Comparison of ENCODE assay signal across 9 cellular contexts in the genomic region with DNA sequence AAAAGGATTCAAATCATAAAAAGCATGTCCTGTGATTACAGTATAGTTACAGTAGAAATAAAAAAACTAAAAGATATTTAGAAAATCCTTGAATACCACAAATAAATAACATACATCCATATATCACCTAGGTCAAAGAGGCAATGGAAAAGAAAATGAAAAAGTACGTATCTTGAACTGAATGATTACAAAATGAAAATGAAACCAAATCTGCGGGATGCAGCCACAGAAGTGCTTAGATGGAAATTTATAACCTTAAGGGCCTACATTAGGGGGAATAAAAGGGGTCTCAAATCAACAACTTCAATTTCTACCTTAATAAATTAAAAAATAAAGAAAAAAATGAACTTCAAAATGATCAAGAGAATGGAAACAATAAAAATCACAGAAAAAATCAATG.
A peak's percentile ranks its signal among the peaks of the same experiment; 100 is the strongest.
DNase-seq lines count a peak whose midpoint lies in the region; ATAC-seq and TF ChIP-seq lines count a peak whose summit lies in the region.
"Had no signal": no experiment of that assay in that cellular context is flagged by ENCODE, and none has a peak within 500 bp of the region (broad histone marks: within the 10 kb centered on the region; RNA-seq: fewer than 3 reads in every experiment).

No MANE protein-coding gene starts in this region.

- peaks cover 0 to 4% (median 0%) of the 10 kb centered on the region in 10 experiments; a peak in 1 of 20 replicates for H3K4me1 ChIP-seq in BLaER1 treated with 17β-estradiol and CSF1 and Interleukin-3, amounts not matched to agents 10 nM and 100 nM

- DNase-seq in H4 (ENCODE audit: low spot score) (peak; percentile 19), activated gamma-delta T cell (lab: John Stamatoyannopoulos, UW) (no peak), SIG-M5 treated with dmso at 0.1 percent for 504 hours (lab: John Stamatoyannopoulos, UW; ENCODE audit: unreplicated experiment) (no peak), NCI-H748 (lab: John Stamatoyannopoulos, UW; ENCODE audit: unreplicated experiment) (no peak)
- no peak for DNase-seq in activated CD8-positive, alpha-beta T cell treated with anti-CD3 and anti-CD28 coated beads for 36 hours
- peak in 3 of 10 donors; percentile 0 to 18 (median 2) for DNase-seq in naive thymus-derived CD8-positive, alpha-beta T cell
- DNase-seq: NCI-H2029 had no signal

- no peak for TF ChIP-seq CTCF in activated CD8-positive, alpha-beta T cell treated with anti-CD3 and anti-CD28 coated beads for 36 hours (IDR thresholded peaks at IDR 0.05)

- intact Hi-C loops in activated CD8-positive, alpha-beta T cell treated with anti-CD3 and anti-CD28 coated beads for 36 hours (cut with micrococcal nuclease) = no loop called here

- H3K4me3 ChIP-seq in BLaER1 treated with 17β-estradiol and CSF1 and Interleukin-3, amounts not matched to agents 10 nM and 100 nM = peak overlapping the region; percentile 3 to 44 (median 29); a peak in 10 of 20 replicates
- H3K4me3 ChIP-seq: neural progenitor cell had no signal

- H3K27ac ChIP-seq in BLaER1 treated with 17β-estradiol and CSF1 and Interleukin-3, amounts not matched to agents 10 nM and 100 nM = peak overlapping the region in 6 of 11 experiments; percentile 0 to 34 (median 17); a peak in 4 of 22 replicates
- H3K27ac ChIP-seq: neural progenitor cell had no signal

- H3K36me3 Mint-ChIP-seq in activated CD8-positive, alpha-beta T cell treated with anti-CD3 and anti-CD28 coated beads for 36 hours (ENCODE audit: low read depth) = no peaks in the 10 kb centered on the region
- H3K36me3 Mint-ChIP-seq in naive thymus-derived CD8-positive, alpha-beta T cell = no peaks in the 10 kb centered on the region
- H3K36me3 Mint-ChIP-seq: neural progenitor cell had no signal

- POLR2A ChIA-PET in activated CD8-positive, alpha-beta T cell treated with anti-CD3 and anti-CD28 coated beads for 36 hours (lab: Charles Lee) = no interaction called here
- POLR2A ChIA-PET in naive thymus-derived CD8-positive, alpha-beta T cell (lab: Charles Lee) = no interaction called here

- no peaks in the 10 kb centered on the region for H3K27me3 ChIP-seq in BLaER1 treated with 17β-estradiol and CSF1 and Interleukin-3, amounts not matched to agents 10 nM and 100 nM
- H3K27me3 ChIP-seq: neural progenitor cell had no signal

- peak overlapping the region; percentile 34 to 85 (median 60); a peak in 19 of 22 replicates for H3K4me2 ChIP-seq in BLaER1 treated with 17β-estradiol and CSF1 and Interleukin-3, amounts not matched to agents 10 nM and 100 nM
- H3K4me2 ChIP-seq: neural progenitor cell had no signal

- H3K9me3 Mint-ChIP-seq in activated CD8-positive, alpha-beta T cell treated with anti-CD3 and anti-CD28 coated beads for 36 hours = no peaks in the 10 kb centered on the region
- H3K9me3 Mint-ChIP-seq in naive thymus-derived CD8-positive, alpha-beta T cell = no peaks in the 10 kb centered on the region
- H3K9me3 Mint-ChIP-seq: neural progenitor cell had no signal

- H4K20me1 ChIP-seq in BLaER1 treated with 17β-estradiol and CSF1 and Interleukin-3, amounts not matched to agents 10 nM and 100 nM = no peaks in the 10 kb centered on the region

- H3K9ac ChIP-seq in BLaER1 treated with 17β-estradiol and CSF1 and Interleukin-3, amounts not matched to agents 10 nM and 100 nM = peak overlapping the region in 8 of 11 experiments; percentile 13 to 58 (median 38); a peak in 8 of 22 replicates
- H3K9ac ChIP-seq: neural progenitor cell had no signal

- H3K4me1 Mint-ChIP-seq in activated CD8-positive, alpha-beta T cell treated with anti-CD3 and anti-CD28 coated beads for 36 hours (ENCODE audit: low read depth) = peaks cover 4% of the 10 kb centered on the region
- H3K4me1 Mint-ChIP-seq in naive thymus-derived CD8-positive, alpha-beta T cell = peaks cover 0 to 14% (median 10%) of the 10 kb centered on the region in 4 donors

- CTCF ChIA-PET in activated CD8-positive, alpha-beta T cell treated with anti-CD3 and anti-CD28 coated beads for 36 hours (lab: Charles Lee) = no interaction called here

- no peaks in the 10 kb centered on the region for H3K36me3 ChIP-seq in BLaER1 treated with 17β-estradiol and CSF1 and Interleukin-3, amounts not matched to agents 10 nM and 100 nM
- H3K36me3 ChIP-seq: neural progenitor cell had no signal

- peak overlapping the region; percentile 41 for H3K4me3 Mint-ChIP-seq in activated CD8-positive, alpha-beta T cell treated with anti-CD3 and anti-CD28 coated beads for 36 hours
- H3K4me3 Mint-ChIP-seq in naive thymus-derived CD8-positive, alpha-beta T cell = peak overlapping the region; percentile 58 to 91 (median 74)
- H3K4me3 Mint-ChIP-seq: neural progenitor cell had no signal

- no peak overlapping the region for H3K27ac Mint-ChIP-seq in activated CD8-positive, alpha-beta T cell treated with anti-CD3 and anti-CD28 coated beads for 36 hours
- peak overlapping the region in 9 of 10 donors; percentile 1 to 78 (median 41) for H3K27ac Mint-ChIP-seq in naive thymus-derived CD8-positive, alpha-beta T cell
- H3K27ac Mint-ChIP-seq: neural progenitor cell had no signal

- no peaks in the 10 kb centered on the region for H3K27me3 Mint-ChIP-seq in activated CD8-positive, alpha-beta T cell treated with anti-CD3 and anti-CD28 coated beads for 36 hours
- peaks cover 0 to 3% (median 0%) of the 10 kb centered on the region in 5 donors for H3K27me3 Mint-ChIP-seq in naive thymus-derived CD8-positive, alpha-beta T cell

- no peaks in the 10 kb centered on the region for H3K9me3 ChIP-seq in BLaER1 treated with 17β-estradiol and CSF1 and Interleukin-3, amounts not matched to agents 10 nM and 100 nM (replicated peaks in 1 of 11)

- no peak for ATAC-seq in activated CD8-positive, alpha-beta T cell treated with anti-CD3 and anti-CD28 coated beads for 36 hours
- ATAC-seq in naive thymus-derived CD8-positive, alpha-beta T cell = no peak
